Comparison of ENCODE assay signal across 1 cellular context in the genomic region with DNA sequence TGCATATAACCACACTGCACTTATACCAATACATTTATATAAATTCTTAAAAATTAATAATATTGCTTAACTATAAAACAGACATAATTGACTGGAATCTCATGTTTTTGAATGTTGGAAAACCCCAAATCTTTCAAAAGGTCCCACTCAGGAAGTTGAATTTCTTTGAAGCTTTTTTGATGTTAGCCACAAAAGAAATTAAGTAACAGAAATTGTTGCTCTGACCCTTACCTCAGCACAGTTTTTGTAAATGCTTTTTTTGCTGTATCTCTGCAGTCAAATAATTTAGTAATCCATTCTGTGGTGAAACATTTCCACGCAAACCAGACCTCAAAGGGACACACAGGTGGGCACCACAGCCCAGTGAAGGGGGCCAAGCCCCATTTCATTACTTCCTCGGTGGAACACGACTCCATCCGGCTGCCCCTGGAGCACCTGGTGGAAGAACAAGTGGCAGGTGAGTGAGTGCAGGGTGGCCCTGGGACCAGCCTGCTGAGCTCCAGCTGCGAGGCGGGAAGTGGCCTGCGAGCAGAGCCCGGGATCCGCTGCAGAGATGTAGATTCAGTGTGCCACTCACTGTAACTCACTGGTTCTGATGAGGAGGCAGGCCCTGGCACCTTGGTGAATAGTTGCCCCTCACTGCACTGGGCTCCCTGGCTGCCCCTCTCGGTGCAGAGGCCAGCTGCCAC.
TF ChIP-seq lines count a peak whose summit lies in the region.

No MANE protein-coding gene starts in this region.

TF ChIP-seq in H1, 55 proteins besides CTCF, POLR2A, EP300 and RAD21:
- no peak for TF ChIP-seq BCL11A (IDR thresholded peaks at IDR 0.05; ENCODE audit: low read depth in 2 of 2, low read length in 2 of 2)
- TF ChIP-seq EZH2 (IDR thresholded peaks at IDR 0.05; ENCODE audit: low read depth, low read length, severe bottlenecking) = no peak
- TF ChIP-seq, protein P1, sequence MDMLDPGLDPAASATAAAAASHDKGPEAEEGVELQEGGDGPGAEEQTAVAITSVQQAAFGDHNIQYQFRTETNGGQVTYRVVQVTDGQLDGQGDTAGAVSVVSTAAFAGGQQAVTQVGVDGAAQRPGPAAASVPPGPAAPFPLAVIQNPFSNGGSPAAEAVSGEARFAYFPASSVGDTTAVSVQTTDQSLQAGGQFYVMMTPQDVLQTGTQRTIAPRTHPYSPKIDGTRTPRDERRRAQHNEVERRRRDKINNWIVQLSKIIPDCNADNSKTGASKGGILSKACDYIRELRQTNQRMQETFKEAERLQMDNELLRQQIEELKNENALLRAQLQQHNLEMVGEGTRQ (IDR thresholded peaks at IDR 0.05; ENCODE audit: low read length) = no peak
- no peak for TF ChIP-seq SAP30 (IDR thresholded peaks at IDR 0.05; ENCODE audit: insufficient read depth, insufficient replicate concordance, low read length)
- TF ChIP-seq KDM1A (IDR thresholded peaks at IDR 0.05; ENCODE audit: borderline replicate concordance, low read length) = no peak
- no peak for TF ChIP-seq CBX8 (IDR thresholded peaks at IDR 0.05; ENCODE audit: borderline replicate concordance, low read depth, low read length)
- TF ChIP-seq, protein P2, sequence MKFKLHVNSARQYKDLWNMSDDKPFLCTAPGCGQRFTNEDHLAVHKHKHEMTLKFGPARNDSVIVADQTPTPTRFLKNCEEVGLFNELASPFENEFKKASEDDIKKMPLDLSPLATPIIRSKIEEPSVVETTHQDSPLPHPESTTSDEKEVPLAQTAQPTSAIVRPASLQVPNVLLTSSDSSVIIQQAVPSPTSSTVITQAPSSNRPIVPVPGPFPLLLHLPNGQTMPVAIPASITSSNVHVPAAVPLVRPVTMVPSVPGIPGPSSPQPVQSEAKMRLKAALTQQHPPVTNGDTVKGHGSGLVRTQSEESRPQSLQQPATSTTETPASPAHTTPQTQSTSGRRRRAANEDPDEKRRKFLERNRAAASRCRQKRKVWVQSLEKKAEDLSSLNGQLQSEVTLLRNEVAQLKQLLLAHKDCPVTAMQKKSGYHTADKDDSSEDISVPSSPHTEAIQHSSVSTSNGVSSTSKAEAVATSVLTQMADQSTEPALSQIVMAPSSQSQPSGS (IDR thresholded peaks at IDR 0.05; ENCODE audit: low read length) = no peak
- no peak for TF ChIP-seq BACH1 (IDR thresholded peaks at IDR 0.05; ENCODE audit: low read length)
- TF ChIP-seq KDM5A (IDR thresholded peaks at IDR 0.05; ENCODE audit: low read length) = no peak
- TF ChIP-seq SP4 (IDR thresholded peaks at IDR 0.05; ENCODE audit: low read length) = no peak
- TF ChIP-seq CHD2 (IDR thresholded peaks at IDR 0.05; ENCODE audit: low read length) = no peak
- no peak for TF ChIP-seq CTBP2 (IDR thresholded peaks at IDR 0.05; ENCODE audit: borderline replicate concordance, insufficient read depth, insufficient read length, low read length)
- no peak for TF ChIP-seq TCF12 (IDR thresholded peaks at IDR 0.05; ENCODE audit: low read depth, low read length)
- TF ChIP-seq RXRA (IDR thresholded peaks at IDR 0.05; ENCODE audit: insufficient read depth, low read depth, low read length) = no peak
- no peak for TF ChIP-seq NANOG (IDR thresholded peaks at IDR 0.05; ENCODE audit: insufficient read depth, low read depth, low read length, poor library complexity, severe bottlenecking)
- TF ChIP-seq CREB1 (IDR thresholded peaks at IDR 0.05) = no peak
